Comparison of ENCODE assay signal across 1 cellular context in genomic region chr2:231674587-231675334, GRCh38.
TF ChIP-seq lines count a peak whose summit lies in the region.

No MANE protein-coding gene starts in this region.

TF ChIP-seq in GM12878, 131 proteins besides CTCF, POLR2A, EP300 and RAD21 (continued from another document and continues in another):
- TF ChIP-seq GATAD2B (conservative IDR thresholded peaks at IDR 0.05; ENCODE audit: low read depth) (peak; percentile 74; the same call in 1 of the 2 replicates), SREBF2 (IDR thresholded peaks at IDR 0.05; ENCODE audit: low read length) (no peak), PAX5 (IDR thresholded peaks at IDR 0.05; ENCODE audit: borderline replicate concordance, low read depth, low read length) (peak; percentile 72), POU2F2 (IDR thresholded peaks at IDR 0.05; ENCODE audit: borderline replicate concordance, low read depth, low read length) (peak; percentile 8; the same call in 1 of the 3 replicates), USF2 (IDR thresholded peaks at IDR 0.05; ENCODE audit: borderline replicate concordance, low read depth, low read length) (no peak), IKZF1 (conservative IDR thresholded peaks at IDR 0.05) (peak; percentile 84), CHD2 (IDR thresholded peaks at IDR 0.05; ENCODE audit: borderline replicate concordance, low read depth, low read length) (peak; percentile 12; the same call in 1 of the 2 replicates), DPF2 (IDR thresholded peaks at IDR 0.05) (peak; percentile 80; the same call in 1 of the 2 replicates), EED (IDR thresholded peaks at IDR 0.05; ENCODE audit: low read depth) (peak; percentile 82; the same call in 1 of the 2 replicates), ZNF687 (IDR thresholded peaks at IDR 0.05) (peak; percentile 96), POLR2AphosphoS5 (IDR thresholded peaks at IDR 0.05; ENCODE audit: low read length) (0 out of 2 replicates have a peak, but pooled peaks have one; percentile 53), ATF7 (IDR thresholded peaks at IDR 0.05; ENCODE audit: low read depth) (peak; percentile 70), ZNF207 (IDR thresholded peaks at IDR 0.05; ENCODE audit: borderline replicate concordance) (peak; percentile 71; the same call in 1 of the 2 replicates), FOXK2 (IDR thresholded peaks at IDR 0.05) (no peak), MTA2 (IDR thresholded peaks at IDR 0.05; ENCODE audit: low read depth) (peak; percentile 62), NR2C1 (IDR thresholded peaks at IDR 0.05) (peak; percentile 74), SMARCA5 (IDR thresholded peaks at IDR 0.05) (peak; percentile 45; the same call in 1 of the 2 replicates), ZBED1 (IDR thresholded peaks at IDR 0.05; ENCODE audit: borderline replicate concordance) (no peak), CREM (IDR thresholded peaks at IDR 0.05; ENCODE audit: low read depth) (peak; percentile 39; the same call in 1 of the 2 replicates), MYB (IDR thresholded peaks at IDR 0.05; ENCODE audit: borderline replicate concordance, low read depth, low read length) (no peak), NR2F1 (conservative IDR thresholded peaks at IDR 0.05) (peak; percentile 86), RBBP5 (conservative IDR thresholded peaks at IDR 0.05) (peak; percentile 25; the same call in 1 of the 2 replicates), MEF2A (IDR thresholded peaks at IDR 0.05; ENCODE audit: insufficient read depth, low read depth, low read length) (0 out of 2 replicates have a peak, but pooled peaks have one; percentile 20), TCF3 (IDR thresholded peaks at IDR 0.05; ENCODE audit: borderline replicate concordance, insufficient read depth, low read depth, low read length) (peak; percentile 76; the same call in 1 of the 2 replicates), TCF12 (IDR thresholded peaks at IDR 0.05; ENCODE audit: low read depth, low read length) (peak; percentile 84; the same call in 1 of the 2 replicates), NFIC (IDR thresholded peaks at IDR 0.05; ENCODE audit: low read depth, low read length) (no peak), EGR1 (IDR thresholded peaks at IDR 0.05; ENCODE audit: borderline replicate concordance in 1 of 2, low read depth in 2 of 2, low read length in 2 of 2) (peak in 1 of 2 experiments; percentile 32; a peak in 1 of 3 replicates), MEF2B (IDR thresholded peaks at IDR 0.05; ENCODE audit: partially characterized antibody, poor library complexity, severe bottlenecking) (peak; percentile 71), ETV6 (conservative IDR thresholded peaks at IDR 0.05 in 1 of 2, IDR thresholded peaks at IDR 0.05 in 1 of 2; ENCODE audit: borderline replicate concordance in 1 of 2, low read depth in 1 of 2) (0 out of 4 replicates have a peak, but pooled peaks of 1 of the 2 experiments have one; percentile 57), MYC (IDR thresholded peaks at IDR 0.05; ENCODE audit: insufficient read depth, insufficient read length, insufficient replicate concordance, low read length, severe bottlenecking) (no peak), YY1 (IDR thresholded peaks at IDR 0.05; ENCODE audit: low read depth, low read length) (peak; percentile 72; the same call in 1 of the 2 replicates), IKZF2 (IDR thresholded peaks at IDR 0.05) (peak; percentile 77 to 82), NFXL1 (IDR thresholded peaks at IDR 0.05; ENCODE audit: borderline replicate concordance) (no peak), TAF1 (IDR thresholded peaks at IDR 0.05; ENCODE audit: borderline replicate concordance, low read depth, low read length) (peak; percentile 58; the same call in 1 of the 2 replicates), SP1 (IDR thresholded peaks at IDR 0.05; ENCODE audit: low read depth, low read length) (peak; percentile 60), BHLHE40 (IDR thresholded peaks at IDR 0.05; ENCODE audit: borderline replicate concordance in 1 of 2, low read depth in 2 of 2, low read length in 1 of 2) (peak in 1 of 2 experiments; percentile 39; a peak in 3 of 4 replicates), RB1 (IDR thresholded peaks at IDR 0.05; ENCODE audit: borderline replicate concordance) (peak; percentile 76; the same call in 1 of the 2 replicates), ZNF622 (IDR thresholded peaks at IDR 0.05) (no peak), SUZ12 (IDR thresholded peaks at IDR 0.05; ENCODE audit: unreplicated experiment) (no peak), SMC3 (IDR thresholded peaks at IDR 0.05; ENCODE audit: borderline replicate concordance, low read length) (peak; percentile 73; the same call in 1 of the 2 replicates), CBFB (IDR thresholded peaks at IDR 0.05; ENCODE audit: low read depth) (no peak), ASH2L (IDR thresholded peaks at IDR 0.05; ENCODE audit: borderline replicate concordance, low read depth) (0 out of 2 replicates have a peak, but pooled peaks have one; percentile 93), JUNB (IDR thresholded peaks at IDR 0.05) (no peak)
- TF ChIP-seq, protein P1, sequence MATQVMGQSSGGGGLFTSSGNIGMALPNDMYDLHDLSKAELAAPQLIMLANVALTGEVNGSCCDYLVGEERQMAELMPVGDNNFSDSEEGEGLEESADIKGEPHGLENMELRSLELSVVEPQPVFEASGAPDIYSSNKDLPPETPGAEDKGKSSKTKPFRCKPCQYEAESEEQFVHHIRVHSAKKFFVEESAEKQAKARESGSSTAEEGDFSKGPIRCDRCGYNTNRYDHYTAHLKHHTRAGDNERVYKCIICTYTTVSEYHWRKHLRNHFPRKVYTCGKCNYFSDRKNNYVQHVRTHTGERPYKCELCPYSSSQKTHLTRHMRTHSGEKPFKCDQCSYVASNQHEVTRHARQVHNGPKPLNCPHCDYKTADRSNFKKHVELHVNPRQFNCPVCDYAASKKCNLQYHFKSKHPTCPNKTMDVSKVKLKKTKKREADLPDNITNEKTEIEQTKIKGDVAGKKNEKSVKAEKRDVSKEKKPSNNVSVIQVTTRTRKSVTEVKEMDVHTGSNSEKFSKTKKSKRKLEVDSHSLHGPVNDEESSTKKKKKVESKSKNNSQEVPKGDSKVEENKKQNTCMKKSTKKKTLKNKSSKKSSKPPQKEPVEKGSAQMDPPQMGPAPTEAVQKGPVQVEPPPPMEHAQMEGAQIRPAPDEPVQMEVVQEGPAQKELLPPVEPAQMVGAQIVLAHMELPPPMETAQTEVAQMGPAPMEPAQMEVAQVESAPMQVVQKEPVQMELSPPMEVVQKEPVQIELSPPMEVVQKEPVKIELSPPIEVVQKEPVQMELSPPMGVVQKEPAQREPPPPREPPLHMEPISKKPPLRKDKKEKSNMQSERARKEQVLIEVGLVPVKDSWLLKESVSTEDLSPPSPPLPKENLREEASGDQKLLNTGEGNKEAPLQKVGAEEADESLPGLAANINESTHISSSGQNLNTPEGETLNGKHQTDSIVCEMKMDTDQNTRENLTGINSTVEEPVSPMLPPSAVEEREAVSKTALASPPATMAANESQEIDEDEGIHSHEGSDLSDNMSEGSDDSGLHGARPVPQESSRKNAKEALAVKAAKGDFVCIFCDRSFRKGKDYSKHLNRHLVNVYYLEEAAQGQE (IDR thresholded peaks at IDR 0.05; ENCODE audit: low read depth, low read length), result 0 out of 2 replicates have a peak, but pooled peaks have one; percentile 21
- TF ChIP-seq, protein P2, sequence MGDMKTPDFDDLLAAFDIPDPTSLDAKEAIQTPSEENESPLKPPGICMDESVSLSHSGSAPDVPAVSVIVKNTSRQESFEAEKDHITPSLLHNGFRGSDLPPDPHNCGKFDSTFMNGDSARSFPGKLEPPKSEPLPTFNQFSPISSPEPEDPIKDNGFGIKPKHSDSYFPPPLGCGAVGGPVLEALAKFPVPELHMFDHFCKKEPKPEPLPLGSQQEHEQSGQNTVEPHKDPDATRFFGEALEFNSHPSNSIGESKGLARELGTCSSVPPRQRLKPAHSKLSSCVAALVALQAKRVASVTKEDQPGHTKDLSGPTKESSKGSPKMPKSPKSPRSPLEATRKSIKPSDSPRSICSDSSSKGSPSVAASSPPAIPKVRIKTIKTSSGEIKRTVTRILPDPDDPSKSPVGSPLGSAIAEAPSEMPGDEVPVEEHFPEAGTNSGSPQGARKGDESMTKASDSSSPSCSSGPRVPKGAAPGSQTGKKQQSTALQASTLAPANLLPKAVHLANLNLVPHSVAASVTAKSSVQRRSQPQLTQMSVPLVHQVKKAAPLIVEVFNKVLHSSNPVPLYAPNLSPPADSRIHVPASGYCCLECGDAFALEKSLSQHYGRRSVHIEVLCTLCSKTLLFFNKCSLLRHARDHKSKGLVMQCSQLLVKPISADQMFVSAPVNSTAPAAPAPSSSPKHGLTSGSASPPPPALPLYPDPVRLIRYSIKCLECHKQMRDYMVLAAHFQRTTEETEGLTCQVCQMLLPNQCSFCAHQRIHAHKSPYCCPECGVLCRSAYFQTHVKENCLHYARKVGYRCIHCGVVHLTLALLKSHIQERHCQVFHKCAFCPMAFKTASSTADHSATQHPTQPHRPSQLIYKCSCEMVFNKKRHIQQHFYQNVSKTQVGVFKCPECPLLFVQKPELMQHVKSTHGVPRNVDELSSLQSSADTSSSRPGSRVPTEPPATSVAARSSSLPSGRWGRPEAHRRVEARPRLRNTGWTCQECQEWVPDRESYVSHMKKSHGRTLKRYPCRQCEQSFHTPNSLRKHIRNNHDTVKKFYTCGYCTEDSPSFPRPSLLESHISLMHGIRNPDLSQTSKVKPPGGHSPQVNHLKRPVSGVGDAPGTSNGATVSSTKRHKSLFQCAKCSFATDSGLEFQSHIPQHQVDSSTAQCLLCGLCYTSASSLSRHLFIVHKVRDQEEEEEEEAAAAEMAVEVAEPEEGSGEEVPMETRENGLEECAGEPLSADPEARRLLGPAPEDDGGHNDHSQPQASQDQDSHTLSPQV (IDR thresholded peaks at IDR 0.05), result no peak; the same call in 1 of the 2 replicates
- TF ChIP-seq, protein P3, sequence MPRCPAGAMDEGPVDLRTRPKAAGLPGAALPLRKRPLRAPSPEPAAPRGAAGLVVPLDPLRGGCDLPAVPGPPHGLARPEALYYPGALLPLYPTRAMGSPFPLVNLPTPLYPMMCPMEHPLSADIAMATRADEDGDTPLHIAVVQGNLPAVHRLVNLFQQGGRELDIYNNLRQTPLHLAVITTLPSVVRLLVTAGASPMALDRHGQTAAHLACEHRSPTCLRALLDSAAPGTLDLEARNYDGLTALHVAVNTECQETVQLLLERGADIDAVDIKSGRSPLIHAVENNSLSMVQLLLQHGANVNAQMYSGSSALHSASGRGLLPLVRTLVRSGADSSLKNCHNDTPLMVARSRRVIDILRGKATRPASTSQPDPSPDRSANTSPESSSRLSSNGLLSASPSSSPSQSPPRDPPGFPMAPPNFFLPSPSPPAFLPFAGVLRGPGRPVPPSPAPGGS (IDR thresholded peaks at IDR 0.05; ENCODE audit: borderline replicate concordance, insufficient read depth, low read depth, low read length, poor library complexity, severe bottlenecking), result peak; percentile 23
- TF ChIP-seq, protein P4, sequence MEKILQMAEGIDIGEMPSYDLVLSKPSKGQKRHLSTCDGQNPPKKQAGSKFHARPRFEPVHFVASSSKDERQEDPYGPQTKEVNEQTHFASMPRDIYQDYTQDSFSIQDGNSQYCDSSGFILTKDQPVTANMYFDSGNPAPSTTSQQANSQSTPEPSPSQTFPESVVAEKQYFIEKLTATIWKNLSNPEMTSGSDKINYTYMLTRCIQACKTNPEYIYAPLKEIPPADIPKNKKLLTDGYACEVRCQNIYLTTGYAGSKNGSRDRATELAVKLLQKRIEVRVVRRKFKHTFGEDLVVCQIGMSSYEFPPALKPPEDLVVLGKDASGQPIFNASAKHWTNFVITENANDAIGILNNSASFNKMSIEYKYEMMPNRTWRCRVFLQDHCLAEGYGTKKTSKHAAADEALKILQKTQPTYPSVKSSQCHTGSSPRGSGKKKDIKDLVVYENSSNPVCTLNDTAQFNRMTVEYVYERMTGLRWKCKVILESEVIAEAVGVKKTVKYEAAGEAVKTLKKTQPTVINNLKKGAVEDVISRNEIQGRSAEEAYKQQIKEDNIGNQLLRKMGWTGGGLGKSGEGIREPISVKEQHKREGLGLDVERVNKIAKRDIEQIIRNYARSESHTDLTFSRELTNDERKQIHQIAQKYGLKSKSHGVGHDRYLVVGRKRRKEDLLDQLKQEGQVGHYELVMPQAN (conservative IDR thresholded peaks at IDR 0.05), result no peak
- TF ChIP-seq, protein P5, sequence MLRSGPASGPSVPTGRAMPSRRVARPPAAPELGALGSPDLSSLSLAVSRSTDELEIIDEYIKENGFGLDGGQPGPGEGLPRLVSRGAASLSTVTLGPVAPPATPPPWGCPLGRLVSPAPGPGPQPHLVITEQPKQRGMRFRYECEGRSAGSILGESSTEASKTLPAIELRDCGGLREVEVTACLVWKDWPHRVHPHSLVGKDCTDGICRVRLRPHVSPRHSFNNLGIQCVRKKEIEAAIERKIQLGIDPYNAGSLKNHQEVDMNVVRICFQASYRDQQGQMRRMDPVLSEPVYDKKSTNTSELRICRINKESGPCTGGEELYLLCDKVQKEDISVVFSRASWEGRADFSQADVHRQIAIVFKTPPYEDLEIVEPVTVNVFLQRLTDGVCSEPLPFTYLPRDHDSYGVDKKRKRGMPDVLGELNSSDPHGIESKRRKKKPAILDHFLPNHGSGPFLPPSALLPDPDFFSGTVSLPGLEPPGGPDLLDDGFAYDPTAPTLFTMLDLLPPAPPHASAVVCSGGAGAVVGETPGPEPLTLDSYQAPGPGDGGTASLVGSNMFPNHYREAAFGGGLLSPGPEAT (IDR thresholded peaks at IDR 0.05; ENCODE audit: low read depth), result peak; percentile 62
